Comparison of ENCODE assay signal across 19 cellular contexts in the genomic region with DNA sequence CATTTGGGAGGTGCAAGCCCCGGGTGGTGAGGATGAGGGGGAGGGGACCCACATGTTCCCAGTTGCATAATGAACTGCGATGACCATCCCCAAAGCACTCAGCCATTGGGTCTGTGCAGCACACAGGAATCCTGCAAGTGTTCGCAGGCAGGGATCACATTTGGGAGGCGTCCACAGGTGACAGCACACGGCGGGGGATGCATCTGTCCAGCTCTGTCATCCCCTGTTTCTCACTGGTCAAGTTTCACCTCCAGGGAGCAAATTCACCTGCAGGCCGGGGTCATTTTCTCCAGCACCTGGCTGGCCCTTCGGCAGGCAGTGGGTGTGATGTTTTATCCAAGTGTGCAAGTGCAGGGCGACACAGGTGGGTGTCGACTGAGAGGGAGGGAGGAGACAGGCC. TPM values are rescaled to one million over a fixed set of nuclear protein-coding genes. Genes with fewer than 3 reads are reported as not detected.
DNase-seq lines count a peak whose midpoint lies in the region; ATAC-seq and TF ChIP-seq lines count a peak whose summit lies in the region.
"Had no signal": no experiment of that assay in that cellular context is flagged by ENCODE, and none has a peak within 500 bp of the region (broad histone marks: within the 10 kb centered on the region; RNA-seq: fewer than 3 reads in every experiment).

No MANE protein-coding gene starts in this region.

- 85% methylated on average over 9 of the region's 10 CpGs for WGBS in suprapubic skin
- WGBS in smooth muscle cell (ENCODE audit: low lambda C conversion rate), result 87% methylated on average over 10 of the region's 10 CpGs

- H3F3A ChIP-seq in smooth muscle cell (ENCODE audit: low read depth), result no peaks in the 10 kb centered on the region

- H3K4me1 ChIP-seq in Peyer's patch (peaks cover 0 to 5% (median 0%) of the 10 kb centered on the region in 4 donors), suprapubic skin (peaks cover 28% of the 10 kb centered on the region), smooth muscle cell (ENCODE audit: low read depth) (no peaks in the 10 kb centered on the region)

- H3K4me2 ChIP-seq in smooth muscle cell, result no peak overlapping the region

- H3K36me3 ChIP-seq in Peyer's patch, result no peaks in the 10 kb centered on the region
- no peaks in the 10 kb centered on the region for H3K36me3 ChIP-seq in suprapubic skin
- no peaks in the 10 kb centered on the region for H3K36me3 ChIP-seq in smooth muscle cell (ENCODE audit: low read depth)

- H2AFZ ChIP-seq in smooth muscle cell (ENCODE audit: low read depth), result no peak overlapping the region

- H3K79me2 ChIP-seq in smooth muscle cell (ENCODE audit: low read depth), result no peaks in the 10 kb centered on the region

- peak; percentile 15 for DNase-seq in activated CD8-positive, alpha-beta memory T cell treated with anti-CD3 and anti-CD28 coated beads, Interleukin-2, amount 50 U/mL, for 48 hours
- DNase-seq in activated CD8-positive, alpha-beta memory T cell treated with anti-CD3 and anti-CD28 coated beads for 24 hours, result no peak
- DNase-seq in Peyer's patch (peak in 2 of 3 donors; percentile 34 to 36), left kidney (ENCODE audit: low read depth, low spot score) (peak; percentile 48), suprapubic skin (ENCODE audit: low spot score in 2 of 2) (peak; percentile 28 to 49), caudate nucleus (lab: John Stamatoyannopoulos, UW) (no peak), smooth muscle cell (lab: John Stamatoyannopoulos, UW; ENCODE audit: unreplicated experiment) (no peak)
- no peak for DNase-seq in stimulated activated naive CD8-positive, alpha-beta T cell treated with anti-CD3 and anti-CD28 coated beads, Interleukin-15, Interleukin-2, amounts not matched to agents 100 U/mL and 50 U/mL, for 24 hours
- DNase-seq: CD4-positive, alpha-beta memory T cell; HCEC 1CT; IMR-90; Kasumi-1; MM.1S; NCI-H1105; NCI-H1694; NCI-H2107; NCI-H226; NCI-H524 treated with DMSO at 0.1 percent for 48 hours had no signal

- no peak overlapping the region for H3K27ac ChIP-seq in Peyer's patch
- H3K27ac ChIP-seq in suprapubic skin, result no peak overlapping the region
- H3K27ac ChIP-seq in caudate nucleus (ENCODE audit: low read depth, low read length), result no peak overlapping the region
- no peak overlapping the region for H3K27ac ChIP-seq in smooth muscle cell (ENCODE audit: low read depth)

- TF ChIP-seq CTCF in Peyer's patch (IDR thresholded peaks at IDR 0.05) (no peak), suprapubic skin (IDR thresholded peaks at IDR 0.05) (no peak), smooth muscle cell (IDR thresholded peaks at IDR 0.05; ENCODE audit: borderline replicate concordance, insufficient read depth, poor library complexity, severe bottlenecking) (no peak)

- H3K9ac ChIP-seq in smooth muscle cell (ENCODE audit: low read depth), result no peak overlapping the region

- H4K20me1 ChIP-seq in smooth muscle cell (ENCODE audit: low read depth), result no peaks in the 10 kb centered on the region

- H3K27me3 ChIP-seq in Peyer's patch, result no peaks in the 10 kb centered on the region
- peaks cover 3% of the 10 kb centered on the region for H3K27me3 ChIP-seq in suprapubic skin
- H3K27me3 ChIP-seq in smooth muscle cell (ENCODE audit: low read depth), result no peaks in the 10 kb centered on the region

- H3K9me3 ChIP-seq in Peyer's patch (no peaks in the 10 kb centered on the region), suprapubic skin (no peaks in the 10 kb centered on the region), smooth muscle cell (replicated peaks; ENCODE audit: low read depth) (no peaks in the 10 kb centered on the region)

- TF ChIP-seq POLR2A in Peyer's patch (IDR thresholded peaks at IDR 0.05) (no peak), suprapubic skin (IDR thresholded peaks at IDR 0.05) (no peak)

- no peak for ATAC-seq in stimulated activated naive CD8-positive, alpha-beta T cell treated with anti-CD3 and anti-CD28 coated beads, Interleukin-15, Interleukin-2, amounts not matched to agents 100 U/mL and 50 U/mL, for 24 hours
- ATAC-seq: Panc1 had no signal

- no peak for TF ChIP-seq EP300 in suprapubic skin (IDR thresholded peaks at IDR 0.05)

- H3K4me3 ChIP-seq in Peyer's patch, result no peak overlapping the region
- H3K4me3 ChIP-seq in suprapubic skin, result no peak overlapping the region
- no peak overlapping the region for H3K4me3 ChIP-seq in smooth muscle cell

RNA-seq across cellular contexts. Expression of a gene that starts 33.3 kb away (rescaled TPM):
- total RNA-seq in Peyer's patch (1 to 10 TPM in 2 of 4 donors, under 1 TPM in 2; 0.53 to 9.9 (median 0.90) TPM), suprapubic skin (1 to 10 TPM in 3 of 4 donors, under 1 TPM in 1; 0.94 to 4.6 (median 1.3) TPM), smooth muscle cell (3.9 and 9.3 TPM in 2 replicates)
- 5.2 and 5.9 TPM in 2 replicates for polyA plus RNA-seq in smooth muscle cell
- total RNA-seq: CD4-positive, alpha-beta memory T cell had no signal
- polyA plus RNA-seq: CD4-positive, alpha-beta memory T cell had no signal

Comparison
In these comparisons a context has a peak if more than half of its experiments do, and no peak if none do; other contexts are left out.
1. DNase-seq: peak in activated CD8-positive, alpha-beta memory T cell treated with anti-CD3 and anti-CD28 coated beads, Interleukin-2, amount 50 U/mL, for 48 hours (single experiment), Peyer's patch (2 of 3), left kidney (single experiment) and suprapubic skin (2 of 2); none in activated CD8-positive, alpha-beta memory T cell treated with anti-CD3 and anti-CD28 coated beads for 24 hours (single experiment), caudate nucleus (0 of 61), stimulated activated naive CD8-positive, alpha-beta T cell treated with anti-CD3 and anti-CD28 coated beads, Interleukin-15, Interleukin-2, amounts not matched to agents 100 U/mL and 50 U/mL, for 24 hours (single experiment) and smooth muscle cell (single experiment).